In the genomic region with DNA sequence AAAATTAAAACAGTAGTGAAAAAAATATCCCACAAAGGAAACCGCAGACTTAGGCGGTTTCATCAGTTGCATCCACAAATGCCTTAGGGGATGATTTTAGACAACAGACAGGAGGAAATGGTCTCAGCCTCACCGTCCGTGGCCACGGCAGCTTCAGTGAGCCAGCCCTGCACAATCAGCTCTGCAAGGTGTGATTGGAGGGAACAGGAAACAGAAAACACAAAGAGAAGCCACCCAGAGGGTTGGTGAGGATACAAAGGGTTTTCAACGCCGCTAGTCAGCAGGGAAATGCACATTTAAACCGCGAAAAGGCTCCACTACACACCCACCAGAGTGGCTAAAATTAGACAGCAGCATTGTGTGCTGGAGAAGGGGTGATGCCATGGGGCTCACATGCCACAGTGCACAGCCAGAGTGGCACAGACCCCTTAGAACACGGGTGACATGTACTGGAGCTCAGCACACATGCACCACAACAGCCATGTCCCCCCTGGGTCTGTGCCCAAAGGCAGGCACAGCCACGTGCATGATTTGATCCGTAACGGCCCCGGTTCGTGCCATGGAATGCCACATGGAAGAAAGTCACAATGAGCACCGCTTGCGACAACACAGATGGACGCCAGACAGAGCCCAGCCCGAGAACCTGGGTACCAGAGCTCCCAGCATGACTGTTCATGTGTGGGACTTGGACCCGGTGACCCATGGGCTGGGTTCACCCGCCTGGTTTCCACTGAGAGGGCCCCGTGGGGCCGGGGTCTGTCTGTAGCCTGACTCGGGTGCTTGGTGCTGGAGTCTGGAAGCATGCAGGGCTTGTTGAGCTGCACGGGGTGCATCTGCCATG, we compare ENCODE assay signal across 10 cellular contexts. TPM values are rescaled to one million over a fixed set of nuclear protein-coding genes. Genes with fewer than 3 reads are reported as not detected.
DNase-seq lines count a peak whose midpoint lies in the region; ATAC-seq and TF ChIP-seq lines count a peak whose summit lies in the region.
"Had no signal": no experiment of that assay in that cellular context is flagged by ENCODE, and none has a peak within 500 bp of the region (broad histone marks: within the 10 kb centered on the region; RNA-seq: fewer than 3 reads in every experiment).

No MANE protein-coding gene starts in this region.

- H3K36me3 ChIP-seq in GM06990 (ENCODE audit: control insufficient read depth, insufficient read depth, low read length) (peaks cover 3% of the 10 kb centered on the region), heart right ventricle (peaks cover 0 to 14% (median 3%) of the 10 kb centered on the region in 9 donors)

- peak overlapping the region; percentile 82 for H3K27ac Mint-ChIP-seq in T-helper 17 cell

- H3K27me3 Mint-ChIP-seq in T-helper 17 cell: no peaks in the 10 kb centered on the region

- peak overlapping the region in 1 of 10 donors; percentile 16 for H3K27ac ChIP-seq in heart right ventricle

- H3K4me1 Mint-ChIP-seq in T-helper 17 cell: peaks cover 45% of the 10 kb centered on the region

- H3K4me3 ChIP-seq in GM06990 (replicated peaks; ENCODE audit: low read depth, low read length) (no peak overlapping the region), heart right ventricle (no peak overlapping the region)
- H3K4me3 ChIP-seq: K562, skin epidermis had no signal

- 70 to 77% methylated on average over 25 of the region's 25 CpGs for WGBS in heart right ventricle, 2 donors

- POLR2A ChIA-PET in HEK293T (lab: Yijun Ruan, JAX): no interaction called here

- no peaks in the 10 kb centered on the region; the same call in 1 of the 2 replicates for H3K27me3 ChIP-seq in GM06990 (replicated peaks; ENCODE audit: control insufficient read depth, insufficient read depth, low read length)
- H3K27me3 ChIP-seq in heart right ventricle: peaks cover 0 to 27% (median 8%) of the 10 kb centered on the region in 7 donors

- intact Hi-C loops in heart right ventricle (cut with DNase I): no loop called here

- H3K9me3 ChIP-seq in T-helper 17 cell (ENCODE audit: control insufficient read depth, low read length, poor library complexity, severe bottlenecking) (no peaks in the 10 kb centered on the region), heart right ventricle (peaks cover 0 to 7% (median 0%) of the 10 kb centered on the region in 11 donors)

- peak; percentile 86 for DNase-seq in GM06990 (ENCODE audit: extremely low read depth, insufficient read length)
- DNase-seq in T-helper 17 cell: peak in 1 of 3 donors; percentile 10
- peak; percentile 41 for DNase-seq in left lobe of liver (ENCODE audit: low spot score)
- no peak for DNase-seq in heart right ventricle
- DNase-seq in HEK293T (ENCODE audit: extremely low spot score): no peak
- no peak for DNase-seq in NCI-H1092 (lab: John Stamatoyannopoulos, UW)

- TF ChIP-seq CTCF in GM06990 (IDR thresholded peaks at IDR 0.05; ENCODE audit: insufficient read depth, low read length, poor library complexity, severe bottlenecking) (no peak), heart right ventricle (IDR thresholded peaks at IDR 0.05) (no peak)

- peaks cover 2% of the 10 kb centered on the region for H3K36me3 Mint-ChIP-seq in T-helper 17 cell (ENCODE audit: low read depth)

- CTCF ChIA-PET in HEK293T (lab: Yijun Ruan, JAX): no interaction called here

- H3K4me1 ChIP-seq in heart right ventricle: peaks cover 0 to 31% (median 0%) of the 10 kb centered on the region in 9 donors

- peak overlapping the region; percentile 81 for H3K4me3 Mint-ChIP-seq in T-helper 17 cell

- ATAC-seq in GM19468 (IDR thresholded peaks at IDR 0.05; ENCODE audit: extremely low read depth, unreplicated experiment) (peak; percentile 82), HG03460 (IDR thresholded peaks at IDR 0.05; ENCODE audit: unreplicated experiment) (peak; percentile 78), T-helper 17 cell (peak; percentile 51), left lobe of liver (no peak), heart right ventricle (no peak)
- ATAC-seq: K562 had no signal

TF ChIP-seq in HEK293T, 16 proteins besides CTCF, POLR2A, EP300 and RAD21:
- TF ChIP-seq ZNF384 (IDR thresholded peaks at IDR 0.05) (no peak), TARDBP (IDR thresholded peaks at IDR 0.05) (no peak), HDGF (IDR thresholded peaks at IDR 0.05; ENCODE audit: borderline replicate concordance) (no peak), NFRKB (IDR thresholded peaks at IDR 0.05) (no peak), SP1 (IDR thresholded peaks at IDR 0.05) (no peak), CTBP1 (IDR thresholded peaks at IDR 0.05; ENCODE audit: borderline replicate concordance) (no peak), BHLHE40 (IDR thresholded peaks at IDR 0.05; ENCODE audit: borderline replicate concordance) (no peak), SUZ12 (IDR thresholded peaks at IDR 0.05) (no peak), FOXA1 (IDR thresholded peaks at IDR 0.05) (no peak), ELF4 (IDR thresholded peaks at IDR 0.05) (no peak), LEF1 (IDR thresholded peaks at IDR 0.05; ENCODE audit: borderline replicate concordance) (no peak), FOXK2 (IDR thresholded peaks at IDR 0.05) (no peak), FOXM1 (IDR thresholded peaks at IDR 0.05; ENCODE audit: borderline replicate concordance) (no peak), L3MBTL2 (conservative IDR thresholded peaks at IDR 0.05) (no peak), ARNT (IDR thresholded peaks at IDR 0.05) (no peak)
- TF ChIP-seq, protein P1, sequence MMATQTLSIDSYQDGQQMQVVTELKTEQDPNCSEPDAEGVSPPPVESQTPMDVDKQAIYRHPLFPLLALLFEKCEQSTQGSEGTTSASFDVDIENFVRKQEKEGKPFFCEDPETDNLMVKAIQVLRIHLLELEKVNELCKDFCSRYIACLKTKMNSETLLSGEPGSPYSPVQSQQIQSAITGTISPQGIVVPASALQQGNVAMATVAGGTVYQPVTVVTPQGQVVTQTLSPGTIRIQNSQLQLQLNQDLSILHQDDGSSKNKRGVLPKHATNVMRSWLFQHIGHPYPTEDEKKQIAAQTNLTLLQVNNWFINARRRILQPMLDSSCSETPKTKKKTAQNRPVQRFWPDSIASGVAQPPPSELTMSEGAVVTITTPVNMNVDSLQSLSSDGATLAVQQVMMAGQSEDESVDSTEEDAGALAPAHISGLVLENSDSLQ (IDR thresholded peaks at IDR 0.05): no peak

RNA-seq across cellular contexts. Expression of a gene that starts 18.3 kb away (rescaled TPM):
- under 1 TPM; 0.10 to 0.80 TPM for total RNA-seq in T-helper 17 cell
- total RNA-seq in left lobe of liver: 0.10 TPM
- not detected for total RNA-seq in heart right ventricle
- not detected for polyA plus RNA-seq in heart right ventricle

RNA-seq across cellular contexts. Expression of a gene that starts 31.7 kb away (rescaled TPM):
- total RNA-seq in T-helper 17 cell (10 to 100 TPM; 70.5 to 80.9 TPM), left lobe of liver (147 TPM), heart right ventricle (10 to 100 TPM; 27.5 to 43.9 (median 32.5) TPM)
- 10 to 100 TPM; 21.5 to 78.0 TPM for polyA plus RNA-seq in heart right ventricle

Comparison
In these comparisons a context has a peak if more than half of its experiments do, and no peak if none do; other contexts are left out.
1. DNase-seq: peak in GM06990 (single experiment) and left lobe of liver (single experiment); none in heart right ventricle (0 of 2), HEK293T (single experiment) and NCI-H1092 (single experiment).
2. ATAC-seq: peak in GM19468 (single experiment), HG03460 (single experiment) and T-helper 17 cell (single experiment); none in left lobe of liver (single experiment) and heart right ventricle (0 of 8).